ENCODE assay signal across 8 cellular contexts in genomic region chr16:29745126-29745852, GRCh38. TPM values are rescaled to one million over a fixed set of nuclear protein-coding genes. Genes with fewer than 3 reads are reported as not detected.
A peak's percentile ranks its signal among the peaks of the same experiment; 100 is the strongest.
DNase-seq lines count a peak whose midpoint lies in the region; ATAC-seq and TF ChIP-seq lines count a peak whose summit lies in the region.

No MANE protein-coding gene starts in this region.

- H3K9me3 Mint-ChIP-seq in stimulated activated naive CD8-positive, alpha-beta T cell treated with anti-CD3 and anti-CD28 coated beads, Interleukin-15, amount 100 ng/mL, for 72 hours = no peaks in the 10 kb centered on the region

- peak overlapping the region; percentile 92 to 100 for H3K27ac Mint-ChIP-seq in stimulated activated naive CD8-positive, alpha-beta T cell treated with anti-CD3 and anti-CD28 coated beads, Interleukin-15, amount 100 ng/mL, for 72 hours

- peak overlapping the region; percentile 97 to 98 for H3K4me3 Mint-ChIP-seq in stimulated activated naive CD8-positive, alpha-beta T cell treated with anti-CD3 and anti-CD28 coated beads, Interleukin-15, amount 100 ng/mL, for 72 hours

- DNase-seq in activated CD4-positive, alpha-beta T cell treated with anti-CD3 and anti-CD28 coated beads, Interleukin-2, amount 50 U/mL, for 4 hours = peak; percentile 26 to 36
- DNase-seq in right cardiac atrium (peak in 1 of 3 donors; percentile 25), HEK293T (ENCODE audit: extremely low spot score) (no peak), NCI-H128 (lab: John Stamatoyannopoulos, UW; ENCODE audit: unreplicated experiment) (no peak)
- peak; percentile 54 to 78 for DNase-seq in stimulated activated naive CD8-positive, alpha-beta T cell treated with anti-CD3 and anti-CD28 coated beads, Interleukin-15, amount 100 ng/mL, for 72 hours

- H3K27ac ChIP-seq in right cardiac atrium (ENCODE audit: low read length) = no peak overlapping the region

- CTCF ChIA-PET in HEK293T (lab: Yijun Ruan, JAX) = no interaction called here

- H3K27me3 Mint-ChIP-seq in stimulated activated naive CD8-positive, alpha-beta T cell treated with anti-CD3 and anti-CD28 coated beads, Interleukin-15, amount 100 ng/mL, for 72 hours = no peaks in the 10 kb centered on the region

- no peaks in the 10 kb centered on the region for H3K27me3 ChIP-seq in right cardiac atrium (ENCODE audit: control insufficient read depth, insufficient read depth)

- ATAC-seq in GM19035 (IDR thresholded peaks at IDR 0.05; ENCODE audit: unreplicated experiment) (peak; percentile 42), HG03196 (IDR thresholded peaks at IDR 0.05; ENCODE audit: unreplicated experiment) (peak; percentile 20), right cardiac atrium (peak; percentile 20 to 40), GM21390 (IDR thresholded peaks at IDR 0.05; ENCODE audit: unreplicated experiment) (no peak)
- ATAC-seq in stimulated activated naive CD8-positive, alpha-beta T cell treated with anti-CD3 and anti-CD28 coated beads, Interleukin-15, amount 100 ng/mL, for 72 hours = peak; percentile 80

- WGBS in right cardiac atrium = 69% methylated on average over 16 of the region's 16 CpGs

- intact Hi-C loops in right cardiac atrium (cut with DNase I) = no loop called here

- no peaks in the 10 kb centered on the region for H3K4me1 ChIP-seq in right cardiac atrium (ENCODE audit: control insufficient read depth, insufficient read depth, low read length)

- POLR2A ChIA-PET in HEK293T (lab: Yijun Ruan, JAX) = no interaction called here

- H3K4me3 ChIP-seq in right cardiac atrium (ENCODE audit: low read length) = no peak overlapping the region

- no peaks in the 10 kb centered on the region for H3K9me3 ChIP-seq in right cardiac atrium (ENCODE audit: control insufficient read depth, low read length)

- H3K4me1 Mint-ChIP-seq in stimulated activated naive CD8-positive, alpha-beta T cell treated with anti-CD3 and anti-CD28 coated beads, Interleukin-15, amount 100 ng/mL, for 72 hours = peaks cover 67% of the 10 kb centered on the region

TF ChIP-seq in HEK293T, 16 proteins besides CTCF, POLR2A, EP300 and RAD21:
- TF ChIP-seq ELF4 (IDR thresholded peaks at IDR 0.05) (no peak), CTBP1 (IDR thresholded peaks at IDR 0.05; ENCODE audit: borderline replicate concordance) (no peak), ARNT (IDR thresholded peaks at IDR 0.05) (no peak), LEF1 (IDR thresholded peaks at IDR 0.05; ENCODE audit: borderline replicate concordance) (no peak)

RNA-seq across cellular contexts. Expression of gene C16orf54, which starts 0.5 kb away (rescaled TPM):
- 1 to 10 TPM in 1 of 4 donors, under 1 TPM in 3; 0.62 to 1.1 (median 0.73) TPM for total RNA-seq in right cardiac atrium
- 0.23 TPM for polyA plus RNA-seq in right cardiac atrium

RNA-seq across cellular contexts. Expression of gene ZG16, which starts 32.8 kb away (rescaled TPM):
- not detected for total RNA-seq in right cardiac atrium
- not detected for polyA plus RNA-seq in right cardiac atrium

RNA-seq across cellular contexts. Expression of gene KIF22, which starts 45.3 kb away (rescaled TPM):
- 10 to 100 TPM; 19.0 to 53.8 (median 41.6) TPM for total RNA-seq in right cardiac atrium
- polyA plus RNA-seq in right cardiac atrium = 89.6 TPM

Comparison
In these comparisons a context has a peak if more than half of its experiments do, and no peak if none do; other contexts are left out.
1. DNase-seq: peak in activated CD4-positive, alpha-beta T cell treated with anti-CD3 and anti-CD28 coated beads, Interleukin-2, amount 50 U/mL, for 4 hours (2 of 2) and stimulated activated naive CD8-positive, alpha-beta T cell treated with anti-CD3 and anti-CD28 coated beads, Interleukin-15, amount 100 ng/mL, for 72 hours (2 of 2); none in HEK293T (single experiment) and NCI-H128 (single experiment).